11 cellular contexts compared by ENCODE assay signal in the genomic region with DNA sequence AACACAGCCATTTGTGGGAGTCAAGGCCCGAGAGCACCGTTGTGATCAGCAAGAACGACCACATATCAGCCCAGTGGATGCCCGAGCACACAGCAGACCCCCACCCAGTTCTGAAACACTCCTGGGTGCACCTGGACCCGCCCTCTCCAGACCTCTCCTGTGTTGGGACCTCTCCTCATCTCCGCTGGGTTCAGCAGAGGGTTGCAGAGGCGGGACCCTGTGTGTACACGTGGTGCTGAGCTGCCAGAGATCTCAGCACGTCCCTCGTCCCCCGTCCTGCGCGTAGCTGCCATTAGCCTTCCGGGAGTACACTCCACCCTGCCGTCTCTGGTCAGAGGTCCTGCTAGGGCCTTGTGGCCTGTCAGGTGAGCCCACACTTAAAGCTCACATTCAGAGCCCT.
"Had no signal": no experiment of that assay in that cellular context is flagged by ENCODE, and none has a peak within 500 bp of the region (broad histone marks: within the 10 kb centered on the region; RNA-seq: fewer than 3 reads in every experiment).

No MANE protein-coding gene starts in this region.

- ATAC-seq: activated CD8-positive, alpha-beta T cell treated with anti-CD3 and anti-CD28 coated beads for 36 hours; esophagus mucosa; left lung; SK-N-SH treated with all-trans-retinoic acid at 6 μM for 48 hours had no signal

- H3K27ac ChIP-seq: brain microvascular endothelial cell, left lung had no signal

- DNase-seq: activated CD4-positive, alpha-beta T cell treated with anti-CD3 and anti-CD28 coated beads for 4 hours; activated CD8-positive, alpha-beta memory T cell treated with anti-CD3 and anti-CD28 coated beads, Interleukin-2, amount 50 U/mL, for 48 hours; activated CD8-positive, alpha-beta T cell treated with anti-CD3 and anti-CD28 coated beads for 36 hours; activated naive CD4-positive, alpha-beta T cell treated with Interleukin-2 at 50 U/mL for 16 hours; brain microvascular endothelial cell; left lung; stimulated activated CD4-positive, alpha-beta T cell treated with anti-CD3 and anti-CD28 coated beads, Interleukin-2, amount 100 ng/mL, for 24 hours; stimulated activated naive CD4-positive, alpha-beta T cell treated with Interleukin-2 at 50 U/mL for 16 hours had no signal

- H3K27me3 ChIP-seq: brain microvascular endothelial cell, dorsolateral prefrontal cortex, left lung had no signal

- H3K9me3 ChIP-seq: left lung had no signal

- H3K4me3 ChIP-seq: dorsolateral prefrontal cortex, left lung had no signal
